ENCODE assay signal across 21 cellular contexts in genomic region chr18:59801576-59801975, GRCh38.
DNase-seq lines count a peak whose midpoint lies in the region; ATAC-seq lines count a peak whose summit lies in the region.
"Had no signal": no experiment of that assay in that cellular context is flagged by ENCODE, and none has a peak within 500 bp of the region (broad histone marks: within the 10 kb centered on the region; RNA-seq: fewer than 3 reads in every experiment).

No MANE protein-coding gene starts in this region.

- peak; percentile 54 for ATAC-seq in activated CD8-positive, alpha-beta memory T cell treated with anti-CD3 and anti-CD28 coated beads, Interleukin-2, amount 10 ng/mL, durations not matched to agents 7 days and 5 days
- peak; percentile 9 for ATAC-seq in GM18907 (IDR thresholded peaks at IDR 0.05; ENCODE audit: unreplicated experiment)
- no peak for ATAC-seq in effector memory CD8-positive, alpha-beta T cell (replicated peaks)
- ATAC-seq: Right ventricle myocardium inferior had no signal

- peak overlapping the region; percentile 66 for H3K27ac Mint-ChIP-seq in activated CD8-positive, alpha-beta memory T cell treated with anti-CD3 and anti-CD28 coated beads, Interleukin-2, amount 10 ng/mL, durations not matched to agents 7 days and 5 days
- H3K27ac Mint-ChIP-seq in effector memory CD8-positive, alpha-beta T cell, result peak overlapping the region; percentile 72 to 85
- H3K27ac Mint-ChIP-seq: CD14-positive monocyte had no signal

- H3K27me3 Mint-ChIP-seq in activated CD8-positive, alpha-beta memory T cell treated with anti-CD3 and anti-CD28 coated beads, Interleukin-2, amount 10 ng/mL, durations not matched to agents 7 days and 5 days, result peaks cover 4% of the 10 kb centered on the region
- H3K27me3 Mint-ChIP-seq in effector memory CD8-positive, alpha-beta T cell, result peaks cover 0 to 9% of the 10 kb centered on the region in 2 donors

- CTCF ChIA-PET in activated CD8-positive, alpha-beta memory T cell treated with anti-CD3 and anti-CD28 coated beads, Interleukin-2, amount 10 ng/mL, durations not matched to agents 7 days and 5 days (lab: Charles Lee), result interaction anchor here (1.0 to 3.6 kb wide), 3 partner anchors 14 to 39 kb away, joined by 3 to 25 read pairs (median 3); no protein-coding TSS in a partner anchor

- no peaks in the 10 kb centered on the region for H3K36me3 Mint-ChIP-seq in activated CD8-positive, alpha-beta memory T cell treated with anti-CD3 and anti-CD28 coated beads, Interleukin-2, amount 10 ng/mL, durations not matched to agents 7 days and 5 days
- H3K36me3 Mint-ChIP-seq in effector memory CD8-positive, alpha-beta T cell (ENCODE audit: insufficient read depth), result no peaks in the 10 kb centered on the region
- H3K36me3 Mint-ChIP-seq: CD14-positive monocyte had no signal

- no peak overlapping the region for H3K4me3 Mint-ChIP-seq in activated CD8-positive, alpha-beta memory T cell treated with anti-CD3 and anti-CD28 coated beads, Interleukin-2, amount 10 ng/mL, durations not matched to agents 7 days and 5 days
- peak overlapping the region; percentile 49 to 64 for H3K4me3 Mint-ChIP-seq in effector memory CD8-positive, alpha-beta T cell
- H3K4me3 Mint-ChIP-seq: CD14-positive monocyte had no signal

- no peak for DNase-seq in activated CD8-positive, alpha-beta memory T cell treated with anti-CD3 and anti-CD28 coated beads, Interleukin-2, amount 10 ng/mL, durations not matched to agents 7 days and 5 days
- DNase-seq in activated CD8-positive, alpha-beta memory T cell treated with anti-CD3 and anti-CD28 coated beads, Interleukin-2, amount 50 U/mL, for 48 hours, result no peak
- DNase-seq in NCI-H82 treated with DMSO at 0.1 percent for 48 hours (lab: John Stamatoyannopoulos, UW; ENCODE audit: unreplicated experiment) (peak; percentile 45), SKM-1 (lab: John Stamatoyannopoulos, UW; ENCODE audit: unreplicated experiment) (no peak), ureter (ENCODE audit: low spot score) (no peak), DMS53 (lab: John Stamatoyannopoulos, UW) (no peak)
- no peak for DNase-seq in effector memory CD8-positive, alpha-beta T cell
- DNase-seq: AML-193, DMS 273 treated with DMSO at 0.1 percent for 48 hours, GM23248, IMR-90, NCI-H1105, NCI-H146, NCI-H2029, NCI-H2227 treated with DMSO at 0.1 percent for 48 hours, NCI-H510A, NCI-H748 treated with DMSO at 0.1 percent for 48 hours, OCI-M1 had no signal

- H3K4me1 Mint-ChIP-seq in activated CD8-positive, alpha-beta memory T cell treated with anti-CD3 and anti-CD28 coated beads, Interleukin-2, amount 10 ng/mL, durations not matched to agents 7 days and 5 days, result peaks cover 21% of the 10 kb centered on the region
- H3K4me1 Mint-ChIP-seq in effector memory CD8-positive, alpha-beta T cell (ENCODE audit: low read depth in 2 of 2), result peaks cover 7 to 11% of the 10 kb centered on the region in 2 donors

- no peaks in the 10 kb centered on the region for H3K9me3 Mint-ChIP-seq in activated CD8-positive, alpha-beta memory T cell treated with anti-CD3 and anti-CD28 coated beads, Interleukin-2, amount 10 ng/mL, durations not matched to agents 7 days and 5 days (ENCODE audit: low read depth)
- no peaks in the 10 kb centered on the region for H3K9me3 Mint-ChIP-seq in effector memory CD8-positive, alpha-beta T cell
